ENCODE assay signal across 18 cellular contexts in genomic region chr13:102089177-102089576, GRCh38.
DNase-seq lines count a peak whose midpoint lies in the region; ATAC-seq and TF ChIP-seq lines count a peak whose summit lies in the region.
"Had no signal": no experiment of that assay in that cellular context is flagged by ENCODE, and none has a peak within 500 bp of the region (broad histone marks: within the 10 kb centered on the region; RNA-seq: fewer than 3 reads in every experiment).

No MANE protein-coding gene starts in this region.

- no peaks in the 10 kb centered on the region for H3K79me2 ChIP-seq in GM23248 (ENCODE audit: insufficient read depth)

- CTCF ChIA-PET in A673 (lab: Charles Lee), result interaction anchor here (0.6 to 0.9 kb wide), 3 partner anchors 47 to 467 kb away, joined by 3 to 7 read pairs (median 3); no protein-coding TSS in a partner anchor
- CTCF ChIA-PET in activated CD8-positive, alpha-beta memory T cell treated with anti-CD3 and anti-CD28 coated beads, Interleukin-2, amount 10 ng/mL, durations not matched to agents 7 days and 5 days (lab: Charles Lee), result interaction anchor here (1.5 kb wide), 1 partner anchor 467 kb away, joined by 3 read pairs; no protein-coding TSS in a partner anchor

- no peak for ATAC-seq in activated CD8-positive, alpha-beta memory T cell treated with anti-CD3 and anti-CD28 coated beads, Interleukin-2, amount 10 ng/mL, durations not matched to agents 7 days and 5 days
- no peak for ATAC-seq in HG03196 (IDR thresholded peaks at IDR 0.05; ENCODE audit: unreplicated experiment)
- ATAC-seq: CD8-positive, alpha-beta T cell; GM12878 had no signal

- no peak overlapping the region for H2AFZ ChIP-seq in GM23248

- H3K27me3 ChIP-seq in A673 (replicated peaks; ENCODE audit: insufficient read depth, low read depth, low read length, poor library complexity) (no peaks in the 10 kb centered on the region), GM23248 (replicated peaks; ENCODE audit: insufficient read depth) (no peaks in the 10 kb centered on the region; the same call in 1 of the 2 replicates)
- H3K27me3 ChIP-seq: esophagus squamous epithelium had no signal

- H3K27ac Mint-ChIP-seq in activated CD8-positive, alpha-beta memory T cell treated with anti-CD3 and anti-CD28 coated beads, Interleukin-2, amount 10 ng/mL, durations not matched to agents 7 days and 5 days, result no peak overlapping the region
- H3K27ac Mint-ChIP-seq: CD8-positive, alpha-beta T cell had no signal

- no peaks in the 10 kb centered on the region for H4K20me1 ChIP-seq in GM23248 (ENCODE audit: insufficient read depth)

- no peaks in the 10 kb centered on the region for H3K36me3 Mint-ChIP-seq in activated CD8-positive, alpha-beta memory T cell treated with anti-CD3 and anti-CD28 coated beads, Interleukin-2, amount 10 ng/mL, durations not matched to agents 7 days and 5 days
- H3K36me3 Mint-ChIP-seq: CD8-positive, alpha-beta T cell had no signal

- 35 to 55% methylated on average over 2 of the region's 2 CpGs for WGBS in GM23248 (ENCODE audit: low coverage in 1 of 2, low lambda C conversion rate in 2 of 2, missing lambda C conversion rate in 2 of 2), 2 experiments

- H3K4me3 ChIP-seq in A673 (ENCODE audit: low read depth, low read length, poor library complexity, severe bottlenecking) (no peak overlapping the region), GM23248 (no peak overlapping the region)
- H3K4me3 ChIP-seq: esophagus squamous epithelium, GM12878 had no signal

- DNase-seq in A673 (ENCODE audit: low spot score) (peak; percentile 34), GM23248 (peak; percentile 44), kidney tubule cell (ENCODE audit: low spot score) (peak; percentile 16), GM10266 (ENCODE audit: extremely low spot score) (no peak), NCI-H1436 treated with DMSO at 0.1 percent for 48 hours (lab: John Stamatoyannopoulos, UW) (no peak)
- DNase-seq in activated CD8-positive, alpha-beta memory T cell treated with anti-CD3 and anti-CD28 coated beads, Interleukin-2, amount 10 ng/mL, durations not matched to agents 7 days and 5 days, result no peak
- DNase-seq: activated CD8-positive, alpha-beta memory T cell treated with anti-CD3 and anti-CD28 coated beads, Interleukin-2, amount 50 U/mL, for 4 hours; CD8-positive, alpha-beta T cell; esophagus squamous epithelium; Karpas-422; left cardiac atrium; NCI-H774; nucleus accumbens; stimulated activated CD4-positive, alpha-beta T cell treated with anti-CD3 and anti-CD28 coated beads, Interleukin-4, amount 100 ng/mL, for 4 hours; T-helper 9 cell had no signal

- no peak overlapping the region for H3K4me3 Mint-ChIP-seq in activated CD8-positive, alpha-beta memory T cell treated with anti-CD3 and anti-CD28 coated beads, Interleukin-2, amount 10 ng/mL, durations not matched to agents 7 days and 5 days
- H3K4me3 Mint-ChIP-seq: CD8-positive, alpha-beta T cell had no signal

- H3K4me2 ChIP-seq in GM23248 (ENCODE audit: unreplicated experiment), result no peak overlapping the region

- no peaks in the 10 kb centered on the region for H3K9me2 ChIP-seq in GM23248 (ENCODE audit: insufficient read depth)

- POLR2A ChIA-PET in A673 (lab: Charles Lee; ENCODE audit: low non-redundant PET), result no interaction called here

- H3K27me3 Mint-ChIP-seq in activated CD8-positive, alpha-beta memory T cell treated with anti-CD3 and anti-CD28 coated beads, Interleukin-2, amount 10 ng/mL, durations not matched to agents 7 days and 5 days, result no peaks in the 10 kb centered on the region

- no peaks in the 10 kb centered on the region for H3K9me3 Mint-ChIP-seq in activated CD8-positive, alpha-beta memory T cell treated with anti-CD3 and anti-CD28 coated beads, Interleukin-2, amount 10 ng/mL, durations not matched to agents 7 days and 5 days (ENCODE audit: low read depth)
- H3K9me3 Mint-ChIP-seq: CD8-positive, alpha-beta T cell had no signal

- H3K4me1 ChIP-seq in A673 (ENCODE audit: insufficient read depth, low read length, poor library complexity, severe bottlenecking) (peaks cover 4% of the 10 kb centered on the region), GM23248 (ENCODE audit: insufficient read depth) (no peaks in the 10 kb centered on the region)
- H3K4me1 ChIP-seq: esophagus squamous epithelium had no signal

- H3K36me3 ChIP-seq in A673 (ENCODE audit: insufficient read depth, low read length, poor library complexity, severe bottlenecking) (no peaks in the 10 kb centered on the region), GM23248 (ENCODE audit: low read depth) (no peaks in the 10 kb centered on the region)
- H3K36me3 ChIP-seq: esophagus squamous epithelium had no signal

- H3K27ac ChIP-seq in A673 (ENCODE audit: low read depth, low read length, poor library complexity, severe bottlenecking) (no peak overlapping the region), GM23248 (no peak overlapping the region), VCaP (no peak overlapping the region)
- H3K27ac ChIP-seq: esophagus squamous epithelium had no signal

- H3F3A ChIP-seq in GM23248 (ENCODE audit: insufficient read depth), result no peaks in the 10 kb centered on the region

- peak; percentile 52 for TF ChIP-seq CTCF in A673 (conservative IDR thresholded peaks at IDR 0.05; ENCODE audit: low read depth, low read length)
- TF ChIP-seq CTCF in VCaP (conservative IDR thresholded peaks at IDR 0.05), result peak; percentile 51
- no peak for TF ChIP-seq CTCF in GM10266 (IDR thresholded peaks at IDR 0.05; ENCODE audit: control insufficient read depth, insufficient read depth, low read depth, missing control alignments)

- BruUV-seq in A673 (replicated peaks; lab: Mats Ljungman, UMichigan), result no TSS peak

- H3K9ac ChIP-seq in GM23248, result no peak overlapping the region

- H3K9me3 ChIP-seq in A673 (ENCODE audit: low read depth, low read length, poor library complexity, severe bottlenecking) (no peaks in the 10 kb centered on the region), GM23248 (ENCODE audit: low read depth) (no peaks in the 10 kb centered on the region)
- H3K9me3 ChIP-seq: esophagus squamous epithelium had no signal

- in situ Hi-C loops in GM23248 (cut with MboI), result no loop called here

- intact Hi-C loops in A673 (cut with micrococcal nuclease; ENCODE audit: unreplicated experiment), result loop anchor here (10.0 kb wide), 1 partner anchor 144 kb away; no protein-coding TSS in a partner anchor

- no peaks in the 10 kb centered on the region for H3K4me1 Mint-ChIP-seq in activated CD8-positive, alpha-beta memory T cell treated with anti-CD3 and anti-CD28 coated beads, Interleukin-2, amount 10 ng/mL, durations not matched to agents 7 days and 5 days

Comparison
In these comparisons a context has a peak if more than half of its experiments do, and no peak if none do; other contexts are left out.
1. DNase-seq: peak in A673 (single experiment), GM23248 (single experiment) and kidney tubule cell (single experiment); none in activated CD8-positive, alpha-beta memory T cell treated with anti-CD3 and anti-CD28 coated beads, Interleukin-2, amount 10 ng/mL, durations not matched to agents 7 days and 5 days (single experiment), GM10266 (single experiment) and NCI-H1436 treated with DMSO at 0.1 percent for 48 hours (single experiment).